ENCODE assay signal across 9 cellular contexts in genomic region chr7:542935-543789, GRCh38. TPM values are rescaled to one million over a fixed set of nuclear protein-coding genes. Genes with fewer than 3 reads are reported as not detected.
DNase-seq lines count a peak whose midpoint lies in the region; ATAC-seq and TF ChIP-seq lines count a peak whose summit lies in the region.
"Had no signal": no experiment of that assay in that cellular context is flagged by ENCODE, and none has a peak within 500 bp of the region (broad histone marks: within the 10 kb centered on the region; RNA-seq: fewer than 3 reads in every experiment).

No MANE protein-coding gene starts in this region.

- no peak for TF ChIP-seq CTCF in BJ (IDR thresholded peaks at IDR 0.05; ENCODE audit: insufficient read depth, low read depth, low read length)
- TF ChIP-seq CTCF in choroid plexus epithelial cell (conservative IDR thresholded peaks at IDR 0.05; ENCODE audit: low read depth, low read length) = no peak
- no peak for TF ChIP-seq CTCF in mucosa of descending colon (IDR thresholded peaks at IDR 0.05)
- TF ChIP-seq CTCF in CD14-positive monocyte (IDR thresholded peaks at IDR 0.05) = no peak

- no peaks in the 10 kb centered on the region for H3K36me3 Mint-ChIP-seq in CD14-positive monocyte

- H3K27me3 Mint-ChIP-seq in CD14-positive monocyte (ENCODE audit: low read depth in 3 of 3) = peaks cover 2 to 4% (median 2%) of the 10 kb centered on the region in 3 donors

- H3K4me3 Mint-ChIP-seq in CD14-positive monocyte = no peak overlapping the region

- no peaks in the 10 kb centered on the region for H3K36me3 ChIP-seq in BJ (ENCODE audit: control insufficient read depth, insufficient read depth, low read length)
- H3K36me3 ChIP-seq in mucosa of descending colon (ENCODE audit: low read depth) = no peaks in the 10 kb centered on the region

- peaks cover 0 to 14% (median 5%) of the 10 kb centered on the region in 7 donors for H3K9me3 Mint-ChIP-seq in CD14-positive monocyte

- CTCF ChIA-PET in BJ (lab: Yijun Ruan, JAX) = interaction anchor here (0.8 to 1.7 kb wide), 3 partner anchors 10 to 53 kb away, joined by 3 read pairs; no protein-coding TSS in a partner anchor

- no peak for ATAC-seq in mucosa of descending colon
- ATAC-seq in GM18511 (IDR thresholded peaks at IDR 0.05; ENCODE audit: unreplicated experiment) = no peak
- ATAC-seq in HG02938 (IDR thresholded peaks at IDR 0.05; ENCODE audit: unreplicated experiment) = no peak

- DNase-seq in BJ (ENCODE audit: low read depth) (peak; percentile 84), HT-29 (ENCODE audit: low spot score) (peak; percentile 39), choroid plexus epithelial cell (ENCODE audit: low read depth) (peak; percentile 78), mucosa of descending colon (peak in 2 of 3 donors; percentile 27 to 55), NCI-H2196 (lab: John Stamatoyannopoulos, UW; ENCODE audit: unreplicated experiment) (no peak), CD14-positive monocyte (ENCODE audit: low spot score) (no peak)
- DNase-seq: stimulated activated CD4-positive, alpha-beta T cell treated with anti-CD3 and anti-CD28 coated beads, Interleukin-2, amount 100 ng/mL, for 48 hours had no signal

- peak overlapping the region in 1 of 7 donors; percentile 7 for H3K27ac Mint-ChIP-seq in CD14-positive monocyte

- no peaks in the 10 kb centered on the region for H3K27me3 ChIP-seq in BJ (ENCODE audit: control insufficient read depth, insufficient read depth, low read length)

- H3K4me1 Mint-ChIP-seq in CD14-positive monocyte = no peaks in the 10 kb centered on the region

- intact Hi-C loops in mucosa of descending colon (cut with DNase I, micrococcal nuclease) (no loop called here), CD14-positive monocyte (cut with micrococcal nuclease) (no loop called here)

- POLR2A ChIA-PET in BJ (lab: Charles Lee) = no interaction called here

- peaks cover 14% of the 10 kb centered on the region for H3K4me1 ChIP-seq in mucosa of descending colon (ENCODE audit: low read depth)

- H3K4me3 ChIP-seq in BJ (ENCODE audit: low read depth, low read length) (no peak overlapping the region), choroid plexus epithelial cell (ENCODE audit: low read depth, low read length) (no peak overlapping the region), mucosa of descending colon (no peak overlapping the region)

- no peaks in the 10 kb centered on the region for H3K9me3 ChIP-seq in mucosa of descending colon

RNA-seq across cellular contexts. Expression of gene PDGFA, which starts 23.5 kb away (rescaled TPM):
- polyA plus RNA-seq in BJ (2011; rRNA removed) (10.0 and 17.4 TPM in 2 replicates), CD14-positive monocyte (under 1 TPM in 1 of 2 donors, not detected in 1; 0.29 TPM)
- 55.6 and 66.4 TPM in 2 replicates for polyA minus RNA-seq in BJ (2011; rRNA and poly(A)+ RNA removed)
- total RNA-seq in HT-29 (2014; rRNA removed; shearing (Covaris generic)) = 15.8 and 17.3 TPM in 2 replicates
- 10 to 100 TPM; 52.7 to 63.0 (median 57.5) TPM for total RNA-seq in mucosa of descending colon

Comparison
In these comparisons a context has a peak if more than half of its experiments do, and no peak if none do; other contexts are left out.
1. DNase-seq: peak in BJ (single experiment), HT-29 (single experiment), choroid plexus epithelial cell (single experiment) and mucosa of descending colon (2 of 3); none in NCI-H2196 (single experiment) and CD14-positive monocyte (single experiment).